In the genomic region with DNA sequence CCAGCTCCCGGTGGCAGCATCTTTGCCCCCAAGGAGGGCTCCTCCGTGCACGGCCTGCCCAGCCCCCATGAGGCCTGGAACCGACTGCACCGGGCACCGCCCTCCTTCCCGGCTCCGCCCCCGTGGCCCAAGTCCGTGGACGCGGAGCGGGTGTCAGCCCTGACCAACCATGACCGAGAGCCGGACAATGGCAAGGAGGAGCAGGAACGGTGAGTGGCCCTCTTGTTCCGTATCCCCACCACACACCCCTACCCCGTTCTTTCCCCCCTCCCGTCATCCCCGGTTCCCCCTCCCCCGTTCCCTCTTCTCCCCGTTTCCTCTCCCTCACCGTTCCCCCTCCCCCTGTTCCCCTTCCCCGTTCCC, we compare ENCODE assay signal across 22 cellular contexts. TPM values are rescaled to one million over a fixed set of nuclear protein-coding genes. Genes with fewer than 3 reads are reported as not detected.
A peak's percentile ranks its signal among the peaks of the same experiment; 100 is the strongest.
DNase-seq lines count a peak whose midpoint lies in the region; ATAC-seq and TF ChIP-seq lines count a peak whose summit lies in the region.
"Had no signal": no experiment of that assay in that cellular context is flagged by ENCODE, and none has a peak within 500 bp of the region (broad histone marks: within the 10 kb centered on the region; RNA-seq: fewer than 3 reads in every experiment).

No MANE protein-coding gene starts in this region.

- H3K4me3 Mint-ChIP-seq in H9 (peak overlapping the region; percentile 40 to 51; a peak in 3 of 5 replicates), chondrocyte (ENCODE audit: unreplicated experiment) (no peak overlapping the region)
- H3K4me3 Mint-ChIP-seq: activated CD8-positive, alpha-beta T cell treated with anti-CD3 and anti-CD28 coated beads for 36 hours; CD8-positive, alpha-beta T cell; central memory CD8-positive, alpha-beta T cell had no signal

- no peak overlapping the region for H2BK12ac ChIP-seq in H9 (ENCODE audit: insufficient read length, low read depth, low read length)

- H3K4me2 ChIP-seq in H9 (ENCODE audit: insufficient read depth, insufficient read length, low read length) = peak overlapping the region; percentile 31

- H3K27me3 ChIP-seq in H9 (ENCODE audit: insufficient read depth, low read length) = peaks cover 15% of the 10 kb centered on the region; the same call in 1 of the 2 replicates
- H3K27me3 ChIP-seq in gastroesophageal sphincter = no peaks in the 10 kb centered on the region
- H3K27me3 ChIP-seq in sigmoid colon = no peaks in the 10 kb centered on the region
- H3K27me3 ChIP-seq: adrenal gland, foreskin keratinocyte had no signal

- H3K4me1 ChIP-seq in H9 (ENCODE audit: insufficient read depth, low read length) (no peaks in the 10 kb centered on the region), gastroesophageal sphincter (peaks cover 0 to 35% (median 0%) of the 10 kb centered on the region in 3 donors), sigmoid colon (no peaks in the 10 kb centered on the region)
- H3K4me1 ChIP-seq: adrenal gland, foreskin keratinocyte, parathyroid adenoma had no signal

- no CpG with 5 or more reads among the region's 24 CpGs for WGBS in H9 (ENCODE audit: extremely low coverage, insufficient read length, low lambda C conversion rate)
- 20% methylated on average over 9 of the region's 24 CpGs; no CpG with 5 or more reads in 1 of the 2 donors for WGBS in gastroesophageal sphincter (ENCODE audit: low coverage in 1 of 2), 2 donors
- 77 to 80% methylated on average over 24 of the region's 24 CpGs for WGBS in sigmoid colon, 2 donors

- no peak overlapping the region for H3K14ac ChIP-seq in H9 (ENCODE audit: insufficient read depth, low read length)

- peaks cover 2% of the 10 kb centered on the region for H4K20me1 ChIP-seq in H9 (ENCODE audit: control insufficient read depth, insufficient read depth, insufficient read length)

- TF ChIP-seq POLR2A in gastroesophageal sphincter (IDR thresholded peaks at IDR 0.05) (no peak), sigmoid colon (IDR thresholded peaks at IDR 0.05) (no peak)

- H3K23me2 ChIP-seq in H9 (ENCODE audit: insufficient read length, low read depth, low read length, poor library complexity, severe bottlenecking) = peaks cover 16% of the 10 kb centered on the region

- H3K4me1 Mint-ChIP-seq in H9 (peaks cover 4 to 10% of the 10 kb centered on the region in 2 experiments), chondrocyte (ENCODE audit: low read depth) (no peaks in the 10 kb centered on the region)
- H3K4me1 Mint-ChIP-seq: central memory CD8-positive, alpha-beta T cell had no signal

- H3K36me3 ChIP-seq in gastroesophageal sphincter (peaks cover 0 to 70% of the 10 kb centered on the region in 2 donors), sigmoid colon (peaks cover 0 to 58% (median 8%) of the 10 kb centered on the region in 4 donors)

- H3K9me3 ChIP-seq in H9 (ENCODE audit: control insufficient read depth, low read depth, low read length) (no peaks in the 10 kb centered on the region), gastroesophageal sphincter (no peaks in the 10 kb centered on the region), sigmoid colon (no peaks in the 10 kb centered on the region)
- H3K9me3 ChIP-seq: adrenal gland had no signal

- no peak overlapping the region for H2BK5ac ChIP-seq in H9 (ENCODE audit: insufficient read length, low read length)

- H3K4ac ChIP-seq in H9 (ENCODE audit: low read depth, low read length) = no peak overlapping the region

- no peak overlapping the region for H4K91ac ChIP-seq in H9 (ENCODE audit: insufficient read length, low read depth, low read length)

- no peak overlapping the region for H2BK15ac ChIP-seq in H9 (ENCODE audit: low read depth, low read length)

- H3K18ac ChIP-seq in H9 (ENCODE audit: insufficient read length, low read depth, low read length) = no peak overlapping the region

- H3K27ac ChIP-seq in H9 (ENCODE audit: insufficient read length, low read depth, low read length) (no peak overlapping the region), gastroesophageal sphincter (peak overlapping the region in 3 of 4 donors; percentile 63 to 77 (median 74)), sigmoid colon (peak overlapping the region in 1 of 4 donors; percentile 72)
- H3K27ac ChIP-seq: foreskin keratinocyte, parathyroid adenoma had no signal

- H3K23ac ChIP-seq in H9 (ENCODE audit: insufficient read length, low read depth, low read length) = no peak overlapping the region

- ATAC-seq in gastroesophageal sphincter = peak; percentile 62
- no peak for ATAC-seq in GM21515 (IDR thresholded peaks at IDR 0.05; ENCODE audit: unreplicated experiment)
- ATAC-seq: activated CD8-positive, alpha-beta T cell treated with anti-CD3 and anti-CD28 coated beads for 36 hours; CD8-positive, alpha-beta T cell; foreskin keratinocyte had no signal

- peak overlapping the region; percentile 20 to 48 for H3K4me3 ChIP-seq in gastroesophageal sphincter
- H3K4me3 ChIP-seq in sigmoid colon = peak overlapping the region; percentile 12 to 36 (median 26)

- H3K27me3 Mint-ChIP-seq in H9 (ENCODE audit: low read depth) (peaks cover 77% of the 10 kb centered on the region), chondrocyte (ENCODE audit: low read depth) (no peaks in the 10 kb centered on the region)
- H3K27me3 Mint-ChIP-seq: activated CD8-positive, alpha-beta T cell treated with anti-CD3 and anti-CD28 coated beads for 36 hours; central memory CD8-positive, alpha-beta T cell had no signal

- no peak for TF ChIP-seq CTCF in H9 (conservative IDR thresholded peaks at IDR 0.05)
- no peak for TF ChIP-seq CTCF in gastroesophageal sphincter (IDR thresholded peaks at IDR 0.05)
- no peak for TF ChIP-seq CTCF in sigmoid colon (IDR thresholded peaks at IDR 0.05)
- no peak for TF ChIP-seq CTCF in chondrocyte (IDR thresholded peaks at IDR 0.05)

- no peaks in the 10 kb centered on the region for H3K79me2 ChIP-seq in H9 (ENCODE audit: insufficient read depth, low read length)
- H3K79me2 ChIP-seq: parathyroid adenoma had no signal

- no peak overlapping the region for H2AFZ ChIP-seq in H9 (ENCODE audit: low read length)
- H2AFZ ChIP-seq: parathyroid adenoma had no signal

- no peak overlapping the region for H4K8ac ChIP-seq in H9 (replicated peaks; ENCODE audit: insufficient read length, low read depth, low read length)

- H3K56ac ChIP-seq in H9 (ENCODE audit: insufficient read length, low read depth, low read length) = no peak overlapping the region

- H3K36me3 Mint-ChIP-seq in H9 (ENCODE audit: insufficient read depth in 1 of 3, low read depth in 3 of 3) (peaks cover 8 to 26% (median 20%) of the 10 kb centered on the region in 3 experiments; a peak in 6 of 7 replicates), chondrocyte (ENCODE audit: low read depth) (peaks cover 9% of the 10 kb centered on the region)

- H3K27ac Mint-ChIP-seq in H9 = no peak overlapping the region
- H3K27ac Mint-ChIP-seq in chondrocyte (ENCODE audit: unreplicated experiment) = no peak overlapping the region
- H3K27ac Mint-ChIP-seq: activated CD8-positive, alpha-beta T cell treated with anti-CD3 and anti-CD28 coated beads for 36 hours; activated T-helper 2 cell treated with anti-CD3 and anti-CD28 coated beads, Interferon-gamma antibody, Interleukin-2, Interleukin-4, amounts not matched to agents 10 μg/mL and 5 μg/mL and 100 μg/mL, durations not matched to agents 14 hours and 24 hours and 36 hours; CD8-positive, alpha-beta T cell had no signal

- H2BK120ac ChIP-seq in H9 (ENCODE audit: low read depth, low read length, poor library complexity, severe bottlenecking) = no peak overlapping the region

- H3K9me3 Mint-ChIP-seq in H9 = no peaks in the 10 kb centered on the region
- H3K9me3 Mint-ChIP-seq in chondrocyte (ENCODE audit: low read depth) = no peaks in the 10 kb centered on the region
- H3K9me3 Mint-ChIP-seq: activated CD8-positive, alpha-beta T cell treated with anti-CD3 and anti-CD28 coated beads for 36 hours; activated T-helper 2 cell treated with anti-CD3 and anti-CD28 coated beads, Interferon-gamma antibody, Interleukin-2, Interleukin-4, amounts not matched to agents 10 μg/mL and 5 μg/mL and 100 μg/mL, durations not matched to agents 14 hours and 24 hours and 36 hours; CD8-positive, alpha-beta T cell; central memory CD8-positive, alpha-beta T cell had no signal

- H2BK20ac ChIP-seq in H9 (ENCODE audit: low read depth, low read length, poor library complexity, severe bottlenecking) = no peak overlapping the region

- DNase-seq in H9 = peak; percentile 72
- DNase-seq in iPS-NIHi7 (ENCODE audit: extremely low spot score) = peak; percentile 66
- no peak for DNase-seq in sigmoid colon
- DNase-seq in mucosa of gallbladder (ENCODE audit: low spot score) = no peak
- DNase-seq in chondrocyte (ENCODE audit: low spot score) = no peak
- no peak for DNase-seq in cerebellar nuclear complex (lab: John Stamatoyannopoulos, UW)
- DNase-seq: activated CD8-positive, alpha-beta T cell treated with anti-CD3 and anti-CD28 coated beads for 36 hours; adrenal gland; CD8-positive, alpha-beta T cell; foreskin keratinocyte; NCI-H1417; NCI-H774; stimulated activated naive CD4-positive, alpha-beta T cell had no signal

- H3K79me1 ChIP-seq in H9 (ENCODE audit: insufficient read depth, low read depth, low read length, poor library complexity, severe bottlenecking) = no peaks in the 10 kb centered on the region

- H3K9ac ChIP-seq in H9 (ENCODE audit: extremely low read depth, insufficient read length, low read length) = no peak overlapping the region
- H3K9ac ChIP-seq: parathyroid adenoma had no signal

- H4K5ac ChIP-seq in H9 (ENCODE audit: insufficient read length, low read depth, low read length) = no peak overlapping the region

- no peak overlapping the region for H2AK5ac ChIP-seq in H9 (ENCODE audit: insufficient read length, low read length)

- no peak for TF ChIP-seq EP300 in gastroesophageal sphincter (IDR thresholded peaks at IDR 0.05)
- TF ChIP-seq EP300 in sigmoid colon (IDR thresholded peaks at IDR 0.05) = no peak

- H3T11ph ChIP-seq in H9 (ENCODE audit: low read length) = no peak overlapping the region

- intact Hi-C loops in sigmoid colon (cut with DNase I) = no loop called here

RNA-seq across cellular contexts. Expression of gene LRCOL1, which starts 28.3 kb away (rescaled TPM):
- total RNA-seq in H9 (2021) (not detected in 2 replicates), gastroesophageal sphincter (not detected), sigmoid colon (1 to 10 TPM in 1 of 4 donors, under 1 TPM in 1, not detected in 2; 0.49 to 1.4 TPM), mucosa of gallbladder (not detected), chondrocyte (not detected in 3 replicates)
- polyA plus RNA-seq in sigmoid colon = under 1 TPM in 1 of 3 donors, not detected in 2; 0.55 TPM
- total RNA-seq: activated CD8-positive, alpha-beta T cell treated with anti-CD3 and anti-CD28 coated beads for 36 hours; activated T-helper 2 cell treated with anti-CD3 and anti-CD28 coated beads, Interferon-gamma antibody, Interleukin-2, Interleukin-4, amounts not matched to agents 10 μg/mL and 5 μg/mL and 100 μg/mL, durations not matched to agents 14 hours and 24 hours and 36 hours; CD8-positive, alpha-beta T cell; foreskin keratinocyte; kidney epithelial cell; LHCN-M2; RPMI7951; urinary bladder had no signal
- polyA plus RNA-seq: foreskin keratinocyte had no signal

RNA-seq across cellular contexts. Expression of gene P2RX2, which starts 36.5 kb away (rescaled TPM):
- total RNA-seq in H9 (2021) (1.8 and 2.2 TPM in 2 replicates), gastroesophageal sphincter (1 to 10 TPM in 3 of 4 donors, under 1 TPM in 1; 0.47 to 3.9 (median 3.3) TPM), sigmoid colon (1 to 10 TPM in 1 of 4 donors, under 1 TPM in 2, not detected in 1; 0.16 to 1.4 (median 0.36) TPM), mucosa of gallbladder (not detected), chondrocyte (not detected in 3 replicates)
- under 1 TPM in 2 of 3 donors, not detected in 1; 0.36 to 0.60 TPM for polyA plus RNA-seq in sigmoid colon
- total RNA-seq: activated CD8-positive, alpha-beta T cell treated with anti-CD3 and anti-CD28 coated beads for 36 hours; activated T-helper 2 cell treated with anti-CD3 and anti-CD28 coated beads, Interferon-gamma antibody, Interleukin-2, Interleukin-4, amounts not matched to agents 10 μg/mL and 5 μg/mL and 100 μg/mL, durations not matched to agents 14 hours and 24 hours and 36 hours; CD8-positive, alpha-beta T cell; foreskin keratinocyte; kidney epithelial cell; LHCN-M2; RPMI7951; urinary bladder had no signal
- polyA plus RNA-seq: foreskin keratinocyte had no signal

Comparison
In these comparisons a context has a peak if more than half of its experiments do, and no peak if none do; other contexts are left out.
1. DNase-seq: peak in H9 (single experiment) and iPS-NIHi7 (single experiment); none in sigmoid colon (single experiment), mucosa of gallbladder (single experiment), chondrocyte (single experiment) and cerebellar nuclear complex (0 of 2).